Comparison of ENCODE assay signal across 30 cellular contexts in genomic region chr1:177739780-177740179, GRCh38.
"Had no signal": no experiment of that assay in that cellular context is flagged by ENCODE, and none has a peak within 500 bp of the region (broad histone marks: within the 10 kb centered on the region; RNA-seq: fewer than 3 reads in every experiment).

No MANE protein-coding gene starts in this region.

- H3K36me3 ChIP-seq: adrenal gland, ascending aorta, brain microvascular endothelial cell, breast epithelium, cardiac muscle cell had no signal

- DNase-seq: activated effector memory CD4-positive, alpha-beta T cell treated with anti-CD3 and anti-CD28 coated beads, Interleukin-2, amount 50 U/mL, for 16 hours; activated effector memory CD4-positive, alpha-beta T cell treated with Interleukin-2 at 50 U/mL for 16 hours; activated gamma-delta T cell; activated gamma-delta T cell treated with Interleukin-2 at 50 U/mL for 16 hours; activated naive CD4-positive, alpha-beta T cell; activated naive CD4-positive, alpha-beta T cell treated with anti-CD3 and anti-CD28 coated beads for 36 hours; activated naive CD4-positive, alpha-beta T cell treated with anti-CD3 and anti-CD28 coated beads, Interleukin-2, amount 10 ng/mL, durations not matched to agents 7 days and 5 days; activated naive CD4-positive, alpha-beta T cell treated with anti-CD3 and anti-CD28 coated beads, Interleukin-2, amount 50 U/mL, for 16 hours; activated naive CD4-positive, alpha-beta T cell treated with Interleukin-2 at 50 U/mL for 16 hours; activated naive CD8-positive, alpha-beta T cell treated with anti-CD3 and anti-CD28 coated beads for 36 hours; activated naive CD8-positive, alpha-beta T cell treated with anti-CD3 and anti-CD28 coated beads, Interleukin-2, amount 10 ng/mL, durations not matched to agents 7 days and 5 days; activated naive CD8-positive, alpha-beta T cell treated with anti-CD3 and anti-CD28 coated beads, Interleukin-2, amount 50 U/mL, for 24 hours; activated T-cell treated with anti-CD3 and anti-CD28 coated beads, Interleukin-2, amount 50 U/mL, for 4 hours; activated T-cell treated with anti-CD3 and anti-CD28 coated beads, Interleukin-2, amount 50 U/mL, for 48 hours; activated T-cell treated with anti-CD3 and anti-CD28 coated beads, Interleukin-2, amount 50 U/mL, for 72 hours; adrenal gland; amniotic stem cell; amygdala; anterior cingulate cortex; aorta; body of pancreas; brain microvascular endothelial cell; caudate nucleus; central memory CD4-positive, alpha-beta T cell; cerebellar nuclear complex had no signal

- H3K4me1 ChIP-seq: adrenal gland, ascending aorta, body of pancreas, breast epithelium had no signal

- ATAC-seq: activated naive CD4-positive, alpha-beta T cell treated with anti-CD3 and anti-CD28 coated beads, Interleukin-2, amount 50 U/mL, for 72 hours; activated naive CD8-positive, alpha-beta T cell treated with anti-CD3 and anti-CD28 coated beads, Interleukin-2, amount 50 U/mL, for 24 hours; activated T-cell treated with anti-CD3 and anti-CD28 coated beads, Interleukin-2, amount 50 U/mL, for 4 hours; activated T-cell treated with anti-CD3 and anti-CD28 coated beads, Interleukin-2, amount 50 U/mL, for 72 hours; activated T-helper 17 cell treated with anti-CD3 and anti-CD28 coated beads, Interleukin-2, amount 50 U/mL, for 72 hours; body of pancreas had no signal

- H3K4me3 ChIP-seq: adrenal gland, ascending aorta, body of pancreas, breast epithelium, cardiac muscle cell had no signal

- H3K27ac ChIP-seq: adrenal gland, ascending aorta, body of pancreas, brain microvascular endothelial cell, breast epithelium, cardiac muscle cell had no signal

- H3K9me3 ChIP-seq: adrenal gland, ascending aorta, body of pancreas, breast epithelium had no signal

- H3K27me3 ChIP-seq: adrenal gland, ascending aorta, body of pancreas, brain microvascular endothelial cell, breast epithelium had no signal
